ENCODE assay signal across 17 cellular contexts in the genomic region with DNA sequence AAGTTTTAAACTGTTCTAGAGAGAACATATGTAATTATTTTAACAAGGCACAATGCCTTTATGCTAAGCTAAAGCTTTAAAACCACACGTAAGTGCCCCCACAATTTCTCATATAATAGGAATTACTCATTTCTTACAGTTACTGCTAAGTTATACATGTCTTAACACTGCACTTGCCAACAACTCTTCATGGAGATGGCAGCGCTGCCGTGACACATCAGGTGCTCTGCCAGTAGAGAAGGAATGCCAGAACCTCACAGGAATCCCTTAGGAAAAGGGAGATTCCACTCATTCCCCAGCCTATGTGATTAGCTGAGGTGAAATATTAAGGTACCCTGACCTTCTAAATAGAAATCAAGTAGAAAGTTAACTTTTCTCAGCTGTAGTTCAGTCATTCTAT. TPM values are rescaled to one million over a fixed set of nuclear protein-coding genes. Genes with fewer than 3 reads are reported as not detected.
DNase-seq lines count a peak whose midpoint lies in the region; ATAC-seq and TF ChIP-seq lines count a peak whose summit lies in the region.
"Had no signal": no experiment of that assay in that cellular context is flagged by ENCODE, and none has a peak within 500 bp of the region (broad histone marks: within the 10 kb centered on the region; RNA-seq: fewer than 3 reads in every experiment).

No MANE protein-coding gene starts in this region.

- TF ChIP-seq CTCF in PC-3 (conservative IDR thresholded peaks at IDR 0.05; ENCODE audit: low read depth, low read length) (no peak), epithelial cell of esophagus (IDR thresholded peaks at IDR 0.05; ENCODE audit: insufficient read depth, low read depth, low read length, missing control alignments) (no peak), right lobe of liver (IDR thresholded peaks at IDR 0.05) (no peak), uterus (IDR thresholded peaks at IDR 0.05) (no peak), GM23338 (conservative IDR thresholded peaks at IDR 0.05; ENCODE audit: low read depth in 2 of 2) (no peak)

- peaks cover 22% of the 10 kb centered on the region for H3K79me2 ChIP-seq in PC-3 (ENCODE audit: low read length)
- H3K79me2 ChIP-seq in GM23338 (replicated peaks; ENCODE audit: insufficient read depth) = no peaks in the 10 kb centered on the region

- H2AFZ ChIP-seq in PC-3 (ENCODE audit: low read length) = no peak overlapping the region
- H2AFZ ChIP-seq in GM23338 = no peak overlapping the region

- no peak overlapping the region for H3K4me3 Mint-ChIP-seq in GM23338
- H3K4me3 Mint-ChIP-seq: activated T-cell treated with anti-CD3 and anti-CD28 coated beads, Interleukin-2, amount 50 U/mL, for 4 hours; H9 had no signal

- H3K4me1 ChIP-seq in PC-3 (ENCODE audit: insufficient read depth, low read length) (peaks cover 29% of the 10 kb centered on the region), right lobe of liver (peaks cover 0 to 53% (median 18%) of the 10 kb centered on the region in 4 donors), uterus (peaks cover 0 to 3% of the 10 kb centered on the region in 2 donors), GM23338 (ENCODE audit: insufficient read depth) (peaks cover 8% of the 10 kb centered on the region)

- H3K4me3 ChIP-seq in PC-3 (ENCODE audit: low read length) = no peak overlapping the region
- H3K4me3 ChIP-seq in epithelial cell of esophagus (ENCODE audit: low read length) = no peak overlapping the region
- H3K4me3 ChIP-seq in right lobe of liver = peak overlapping the region in 2 of 3 donors; percentile 58 to 63
- no peak overlapping the region for H3K4me3 ChIP-seq in uterus
- H3K4me3 ChIP-seq in GM23338 = no peak overlapping the region
- H3K4me3 ChIP-seq: colonic mucosa, esophagus squamous epithelium had no signal

- no peaks in the 10 kb centered on the region for H3K27me3 ChIP-seq in PC-3 (ENCODE audit: low read length)
- no peaks in the 10 kb centered on the region for H3K27me3 ChIP-seq in right lobe of liver
- H3K27me3 ChIP-seq in uterus = no peaks in the 10 kb centered on the region
- no peaks in the 10 kb centered on the region for H3K27me3 ChIP-seq in GM23338 (ENCODE audit: insufficient read depth)
- H3K27me3 ChIP-seq: colonic mucosa, esophagus squamous epithelium had no signal

- H3F3A ChIP-seq in PC-3 (ENCODE audit: low read length, unreplicated experiment) (no peaks in the 10 kb centered on the region), GM23338 (replicated peaks; ENCODE audit: low read depth) (no peaks in the 10 kb centered on the region)

- no peaks in the 10 kb centered on the region for H4K20me1 ChIP-seq in PC-3 (ENCODE audit: low read length)
- H4K20me1 ChIP-seq in GM23338 (replicated peaks; ENCODE audit: insufficient read depth) = no peaks in the 10 kb centered on the region

- 39% methylated on average over 3 of the region's 3 CpGs for WGBS in right lobe of liver (ENCODE audit: insufficient coverage, low coverage, low lambda C conversion rate, missing lambda C conversion rate)

- H3K9me2 ChIP-seq in PC-3 (replicated peaks; ENCODE audit: low read length) = no peaks in the 10 kb centered on the region
- no peaks in the 10 kb centered on the region for H3K9me2 ChIP-seq in GM23338 (ENCODE audit: insufficient read depth)

- TF ChIP-seq POLR2A in right lobe of liver (IDR thresholded peaks at IDR 0.05) (no peak), uterus (IDR thresholded peaks at IDR 0.05) (no peak)

- H3K27ac ChIP-seq in PC-3 (ENCODE audit: low read length) (no peak overlapping the region), right lobe of liver (peak overlapping the region; percentile 76 to 98 (median 85)), uterus (peak overlapping the region; percentile 39 to 49), GM23338 (ENCODE audit: low read depth) (no peak overlapping the region)
- H3K27ac ChIP-seq: colonic mucosa, esophagus squamous epithelium had no signal

- ATAC-seq in PC-3 (peak; percentile 78), right lobe of liver (peak in 1 of 4 donors; percentile 3), GM23338 (no peak), GM21515 (IDR thresholded peaks at IDR 0.05; ENCODE audit: unreplicated experiment) (no peak)
- ATAC-seq: activated T-cell treated with anti-CD3 and anti-CD28 coated beads, Interleukin-2, amount 50 U/mL, for 4 hours had no signal

- H3K4me1 Mint-ChIP-seq in GM23338 = peaks cover 15% of the 10 kb centered on the region; the same call in 2 of the 3 replicates

- no peaks in the 10 kb centered on the region for H3K9me3 Mint-ChIP-seq in GM23338
- H3K9me3 Mint-ChIP-seq: activated T-cell treated with anti-CD3 and anti-CD28 coated beads, Interleukin-2, amount 50 U/mL, for 4 hours; H9 had no signal

- BruUV-seq in PC-3 (replicated peaks; lab: Mats Ljungman, UMichigan) = no TSS peak

- DNase-seq in PC-3 (peak; percentile 45), epithelial cell of esophagus (ENCODE audit: low read depth) (peak; percentile 87), right lobe of liver (no peak), uterus (no peak), GM23338 (ENCODE audit: low spot score) (no peak), inferior parietal cortex (ENCODE audit: extremely low spot score) (no peak)
- DNase-seq: activated CD4-positive, alpha-beta T cell treated with anti-CD3 and anti-CD28 coated beads, Interleukin-2, amount 50 U/mL, for 4 hours; activated T-cell treated with anti-CD3 and anti-CD28 coated beads, Interleukin-2, amount 50 U/mL, for 4 hours; colonic mucosa; DMS79 treated with DMSO at 0.1 percent for 48 hours; esophagus squamous epithelium; H9; SIG-M5; small intestine; stimulated activated naive CD4-positive, alpha-beta T cell; T-helper 9 cell had no signal

- POLR2A ChIA-PET in PC-3 (lab: Charles Lee; ENCODE audit: unreplicated experiment) = no interaction called here

- no peak overlapping the region for H3K9ac ChIP-seq in PC-3 (ENCODE audit: low read length)

- H3K36me3 ChIP-seq in PC-3 (ENCODE audit: low read depth, low read length) = no peaks in the 10 kb centered on the region
- H3K36me3 ChIP-seq in right lobe of liver = peaks cover 3 to 65% (median 31%) of the 10 kb centered on the region in 4 donors
- no peaks in the 10 kb centered on the region for H3K36me3 ChIP-seq in uterus
- no peaks in the 10 kb centered on the region for H3K36me3 ChIP-seq in GM23338 (ENCODE audit: insufficient read depth)
- H3K36me3 ChIP-seq: colonic mucosa had no signal

- H3K9me3 ChIP-seq in PC-3 (ENCODE audit: low read length) (no peaks in the 10 kb centered on the region), right lobe of liver (no peaks in the 10 kb centered on the region), uterus (no peaks in the 10 kb centered on the region)
- H3K9me3 ChIP-seq: colonic mucosa, esophagus squamous epithelium had no signal

- no peaks in the 10 kb centered on the region for H3K36me3 Mint-ChIP-seq in GM23338 (ENCODE audit: low read depth)

- H3K27ac Mint-ChIP-seq in GM23338 = no peak overlapping the region
- H3K27ac Mint-ChIP-seq: H9 had no signal

- intact Hi-C loops in PC-3 (cut with micrococcal nuclease) (no loop called here), right lobe of liver (cut with DNase I) (no loop called here), uterus (cut with DNase I; ENCODE audit: low total_unique reads) (no loop called here)

- peaks cover 2% of the 10 kb centered on the region for H3K27me3 Mint-ChIP-seq in GM23338 (ENCODE audit: insufficient read depth, low read depth, poor library complexity)

- H3K4me2 ChIP-seq in PC-3 (ENCODE audit: low read length) (no peak overlapping the region), GM23338 (no peak overlapping the region)

- CTCF ChIA-PET in PC-3 (lab: Charles Lee) = no interaction called here

TF ChIP-seq in GM23338, 12 proteins besides CTCF, POLR2A, EP300 and RAD21 (continues in another document):
- TF ChIP-seq EZH2 (IDR thresholded peaks at IDR 0.05; ENCODE audit: low read depth, unreplicated experiment) = no peak
- no peak for TF ChIP-seq ZNF114 (CRISPR knock-in tag; IDR thresholded peaks at IDR 0.05)
- no peak for TF ChIP-seq POLR2AphosphoS5 (IDR thresholded peaks at IDR 0.05; ENCODE audit: low read depth)

RNA-seq across cellular contexts. Expression of a gene that starts 24.0 kb away (rescaled TPM):
- total RNA-seq in PC-3 (2014; rRNA removed) = 20.0 and 22.9 TPM in 2 replicates
- 1,000 to 10,000 TPM in 1 of 6 experiments, 100 to 1,000 TPM in 5; 544 to 1,154 (median 743) TPM for total RNA-seq in right lobe of liver
- total RNA-seq in uterus = 10 to 100 TPM; 27.3 to 98.4 (median 70.1) TPM
- total RNA-seq in GM23338 (2014; rRNA removed; shearing (Covaris generic)) = 11.0 and 13.1 TPM in 2 replicates
- 4.7 and 6.2 TPM in 2 replicates for polyA plus RNA-seq in GM23338 (2016; fragmentation: Nextera tagmentation; extraction: Ambion mirVana)

Comparison
In these comparisons a context has a peak if more than half of its experiments do, and no peak if none do; other contexts are left out.
1. DNase-seq: peak in PC-3 (single experiment) and epithelial cell of esophagus (single experiment); none in right lobe of liver (0 of 3), uterus (0 of 2), GM23338 (single experiment) and inferior parietal cortex (single experiment).
2. H3K27ac ChIP-seq: peak in right lobe of liver (3 of 3) and uterus (2 of 2); none in PC-3 (single experiment) and GM23338 (single experiment).
3. H3K4me3 ChIP-seq: peak in right lobe of liver (2 of 3); none in PC-3 (single experiment), epithelial cell of esophagus (single experiment), uterus (0 of 2) and GM23338 (single experiment).
4. RNA of a gene that starts 24.0 kb away (total RNA-seq): 544 to 1,154 TPM in right lobe of liver; 27.3 to 98.4 TPM in uterus, 20.0 to 22.9 TPM in PC-3 and 11.0 to 13.1 TPM in GM23338; every median in the first group is over 4 times any median in the second.